25 cellular contexts compared by ENCODE assay signal in genomic region chr1:30690115-30690645, GRCh38. TPM values are rescaled to one million over a fixed set of nuclear protein-coding genes. Genes with fewer than 3 reads are reported as not detected.
DNase-seq lines count a peak whose midpoint lies in the region; ATAC-seq, FAIRE-seq and TF ChIP-seq lines count a peak whose summit lies in the region.
"Had no signal": no experiment of that assay in that cellular context is flagged by ENCODE, and none has a peak within 500 bp of the region (broad histone marks: within the 10 kb centered on the region; RNA-seq: fewer than 3 reads in every experiment).

No MANE protein-coding gene starts in this region.

- no peak overlapping the region for H2BK15ac ChIP-seq in mesenchymal stem cell (ENCODE audit: low read depth, poor library complexity, severe bottlenecking)

- no TSS peak for BruUV-seq in K562 (replicated peaks; lab: Mats Ljungman, UMichigan)

- no peaks in the 10 kb centered on the region for H4K20me1 ChIP-seq in Karpas-422 (ENCODE audit: insufficient read depth, low read depth, low read length)
- H4K20me1 ChIP-seq in K562 (replicated peaks; ENCODE audit: control insufficient read depth, insufficient read depth, low read length) = 0 out of 2 replicates have a peak, but pooled peaks cover 10% of the 10 kb centered on the region

- H3K14ac ChIP-seq in mesenchymal stem cell (ENCODE audit: low read length in 2 of 2) = no peak overlapping the region

- POLR2A ChIA-PET in K562 (lab: Yijun Ruan, JAX) = interaction anchor here (0.7 kb wide), 3 partner anchors 33 to 1308 kb away, joined by 3 read pairs; partner anchors contain the start of gene MATN1

- H2BK120ac ChIP-seq in mesenchymal stem cell (ENCODE audit: low read depth, low read length) = no peak overlapping the region

- H2AK5ac ChIP-seq in mesenchymal stem cell (ENCODE audit: low read length, severe bottlenecking) = no peak overlapping the region

- peak; percentile 11 for FAIRE-seq in K562 (lab: Jason Lieb, UNC)
- FAIRE-seq: astrocyte, kidney had no signal

- peak overlapping the region; percentile 98 for H3K27ac ChIP-seq in Karpas-422 (ENCODE audit: low read length)
- no peak overlapping the region for H3K27ac ChIP-seq in K562 (ENCODE audit: extremely low read depth, low read depth, low read length)
- peak overlapping the region; percentile 53 for H3K27ac ChIP-seq in mesenchymal stem cell (ENCODE audit: low read length, poor library complexity, severe bottlenecking)
- no peak overlapping the region for H3K27ac ChIP-seq in upper lobe of right lung
- H3K27ac ChIP-seq: ovary, right lobe of liver had no signal

- TF ChIP-seq CTCF in K562 (IDR thresholded peaks at IDR 0.05 in 2 of 3, conservative IDR thresholded peaks at IDR 0.05 in 1 of 3; ENCODE audit: insufficient read depth in 2 of 3, low read depth in 1 of 3, low read length in 3 of 3) (no peak), upper lobe of right lung (IDR thresholded peaks at IDR 0.05) (no peak)

- ATAC-seq in K562 = no peak
- no peak for ATAC-seq in upper lobe of right lung
- ATAC-seq in GM21528 (IDR thresholded peaks at IDR 0.05; ENCODE audit: low FRiP score, unreplicated experiment) = no peak
- ATAC-seq: activated CD8-positive, alpha-beta memory T cell treated with anti-CD3 and anti-CD28 coated beads, Interleukin-2, amount 10 ng/mL, durations not matched to agents 7 days and 5 days; CD8-positive, alpha-beta T cell; right lobe of liver; T-cell had no signal

- DNase-seq in Karpas-422 = peak; percentile 63
- DNase-seq in K562 (ENCODE audit: extremely low read depth in 1 of 4, low spot score in 3 of 4) = no peak
- no peak for DNase-seq in mesenchymal stem cell
- DNase-seq in upper lobe of right lung = peak; percentile 35
- no peak for DNase-seq in NCI-H82 (lab: John Stamatoyannopoulos, UW)
- no peak for DNase-seq in HCEC 1CT
- DNase-seq: activated CD4-positive, alpha-beta T cell treated with anti-CD3 and anti-CD28 coated beads for 4 hours; activated CD8-positive, alpha-beta memory T cell treated with anti-CD3 and anti-CD28 coated beads, Interleukin-2, amount 10 ng/mL, durations not matched to agents 7 days and 5 days; activated naive CD8-positive, alpha-beta T cell treated with anti-CD3 and anti-CD28 coated beads for 36 hours; CD8-positive, alpha-beta T cell; cerebellar nuclear complex; DMS53; GF-D8; kidney; mammary epithelial cell; NCI-H1048; NCI-H2029; NCI-H774; ovary; right lobe of liver; SIG-M5; stimulated activated CD4-positive, alpha-beta T cell treated with anti-CD3 and anti-CD28 coated beads, Interleukin-15, amount 100 ng/mL, for 24 hours; T-cell had no signal

- no peak for TF ChIP-seq EP300 in K562 (IDR thresholded peaks at IDR 0.05; ENCODE audit: low read length)

- H3K4me3 ChIP-seq in Karpas-422 (ENCODE audit: low read length) (peak overlapping the region; percentile 49), K562 (no peak overlapping the region), mesenchymal stem cell (ENCODE audit: insufficient read depth in 1 of 2, low read depth in 1 of 2, low read length in 2 of 2) (no peak overlapping the region), upper lobe of right lung (no peak overlapping the region)
- H3K4me3 ChIP-seq: ovary, right lobe of liver had no signal

- H3K4me1 ChIP-seq in Karpas-422 (ENCODE audit: low read length) = peaks cover 92% of the 10 kb centered on the region
- H3K4me1 ChIP-seq in K562 (replicated peaks in 1 of 2; ENCODE audit: control insufficient read depth in 2 of 2, insufficient read depth in 2 of 2, low read length in 2 of 2) = peaks cover 0 to 6% of the 10 kb centered on the region in 2 experiments; a peak in 1 of 5 replicates
- H3K4me1 ChIP-seq in mesenchymal stem cell (ENCODE audit: control insufficient read depth, insufficient read depth, low read depth, low read length) = peaks cover 29% of the 10 kb centered on the region
- H3K4me1 ChIP-seq in upper lobe of right lung = no peaks in the 10 kb centered on the region
- H3K4me1 ChIP-seq: right lobe of liver had no signal

- CTCF ChIA-PET in K562 (lab: Yijun Ruan, JAX; ENCODE audit: low intra/inter-chr PET ratio) = no interaction called here

- H3K9ac ChIP-seq in Karpas-422 (ENCODE audit: low read length) = peak overlapping the region; percentile 61
- H3K9ac ChIP-seq in K562 (ENCODE audit: insufficient read depth in 1 of 2, low read depth in 2 of 2, low read length in 2 of 2) = no peak overlapping the region
- H3K9ac ChIP-seq in mesenchymal stem cell (ENCODE audit: low read length) = no peak overlapping the region

- H2BK5ac ChIP-seq in mesenchymal stem cell (ENCODE audit: low read depth, low read length, poor library complexity, severe bottlenecking) = no peak overlapping the region

- H3K36me3 ChIP-seq in Karpas-422 (ENCODE audit: insufficient read depth, low read length) = no peaks in the 10 kb centered on the region
- no peaks in the 10 kb centered on the region for H3K36me3 ChIP-seq in K562 (ENCODE audit: control insufficient read depth, insufficient read depth, low read length)
- H3K36me3 ChIP-seq in mesenchymal stem cell (ENCODE audit: control insufficient read depth in 1 of 2, insufficient read depth in 2 of 2, low read depth in 1 of 2, low read length in 2 of 2) = no peaks in the 10 kb centered on the region
- no peaks in the 10 kb centered on the region for H3K36me3 ChIP-seq in upper lobe of right lung
- H3K36me3 ChIP-seq: ovary, right lobe of liver had no signal

- H3K9me2 ChIP-seq in Karpas-422 (replicated peaks; ENCODE audit: insufficient read depth, low read length) = no peaks in the 10 kb centered on the region

- no peak overlapping the region for H3K18ac ChIP-seq in mesenchymal stem cell (ENCODE audit: low read depth in 1 of 2, low read length in 2 of 2)

- in situ Hi-C loops in K562 (cut with MboI) = no loop called here

- intact Hi-C loops in K562 (cut with micrococcal nuclease) (no loop called here), upper lobe of right lung (cut with DNase I) (no loop called here)

- H2AFZ ChIP-seq in Karpas-422 (ENCODE audit: low read length) (peak overlapping the region; percentile 12; the same call in 1 of the 2 replicates), K562 (ENCODE audit: low read depth, low read length) (no peak overlapping the region), mesenchymal stem cell (ENCODE audit: low read depth, low read length) (no peak overlapping the region)

- no peak overlapping the region for H3K23ac ChIP-seq in mesenchymal stem cell (ENCODE audit: low read length in 2 of 2)

- no peak overlapping the region for H2BK12ac ChIP-seq in mesenchymal stem cell (ENCODE audit: low read length in 2 of 2)

- WGBS in K562 (ENCODE audit: insufficient coverage, low coverage, missing lambda C conversion rate) = 0% methylated on average over 3 of the region's 3 CpGs
- WGBS in mesenchymal stem cell = 71% methylated on average over 2 of the region's 3 CpGs

- H3K9me3 ChIP-seq in Karpas-422 (ENCODE audit: low read length) (no peaks in the 10 kb centered on the region), K562 (replicated peaks; ENCODE audit: control insufficient read depth, insufficient read depth, low read depth, low read length) (no peaks in the 10 kb centered on the region), mesenchymal stem cell (ENCODE audit: control insufficient read depth, low read length) (no peaks in the 10 kb centered on the region), upper lobe of right lung (no peaks in the 10 kb centered on the region)
- H3K9me3 ChIP-seq: ovary, right lobe of liver had no signal

- no peaks in the 10 kb centered on the region for H3K79me1 ChIP-seq in mesenchymal stem cell (replicated peaks; ENCODE audit: low read length, poor library complexity, severe bottlenecking)

- H3K27me3 ChIP-seq in Karpas-422 (ENCODE audit: low read length) (no peaks in the 10 kb centered on the region), K562 (ENCODE audit: control insufficient read depth in 2 of 2, insufficient read depth in 2 of 2, low read length in 2 of 2) (peaks cover 20 to 57% of the 10 kb centered on the region in 2 experiments; a peak in 4 of 5 replicates), mesenchymal stem cell (ENCODE audit: control insufficient read depth in 1 of 2, insufficient read depth in 1 of 2, low read length in 2 of 2) (peaks cover 0 to 42% of the 10 kb centered on the region in 2 experiments), upper lobe of right lung (peaks cover 13% of the 10 kb centered on the region)
- H3K27me3 ChIP-seq: ovary, right lobe of liver had no signal

- no peaks in the 10 kb centered on the region for H3K9me1 ChIP-seq in K562 (ENCODE audit: control insufficient read depth, insufficient read depth, low read length)

- H3K4me2 ChIP-seq in Karpas-422 (ENCODE audit: low read depth, low read length, poor library complexity, severe bottlenecking) = peak overlapping the region; percentile 67
- no peak overlapping the region for H3K4me2 ChIP-seq in K562 (ENCODE audit: insufficient read depth, low read length)
- peak overlapping the region; percentile 15 for H3K4me2 ChIP-seq in mesenchymal stem cell (ENCODE audit: low read length, poor library complexity, severe bottlenecking)

- no peak for TF ChIP-seq RAD21 in K562 (CRISPR knock-in tag; conservative IDR thresholded peaks at IDR 0.05 in 1 of 2, IDR thresholded peaks at IDR 0.05 in 1 of 2)

- no peak overlapping the region for H4K8ac ChIP-seq in mesenchymal stem cell (ENCODE audit: low read length)

- no peaks in the 10 kb centered on the region for H3K79me2 ChIP-seq in Karpas-422 (ENCODE audit: low read length)
- no peaks in the 10 kb centered on the region for H3K79me2 ChIP-seq in K562 (ENCODE audit: control insufficient read depth, insufficient read depth, low read length)

- no peak for TF ChIP-seq POLR2A in K562 (conservative IDR thresholded peaks at IDR 0.05)

- no peak overlapping the region for H3K4ac ChIP-seq in mesenchymal stem cell (ENCODE audit: low read depth in 1 of 2, low read length in 2 of 2)

- no peak overlapping the region for H4K91ac ChIP-seq in mesenchymal stem cell (ENCODE audit: low read length)

RNA-seq across cellular contexts. Expression of gene MATN1, which starts 33.2 kb away (rescaled TPM):
- 0.19 and 1.2 TPM in 2 replicates for total RNA-seq in Karpas-422 (2014; rRNA removed; shearing (Covaris generic); ENCODE audit: low replicate concordance)
- 2.0 and 5.9 TPM in 2 replicates for total RNA-seq in K562 (2011; cell fraction: chromatin; rRNA removed; ENCODE audit: low replicate concordance)
- total RNA-seq in K562 (2011; cell fraction: nucleolus; rRNA removed) = 4.5 and 5.4 TPM in 2 replicates
- total RNA-seq in K562 (2011; cell fraction: nucleoplasm; rRNA removed) = 2.7 and 4.0 TPM in 2 replicates
- total RNA-seq in K562 (2014; rRNA removed) (1.8 and 1.9 TPM in 2 replicates), K562 (2014; rRNA removed; fragmentation: Illumina TruSeq; extraction: Trizol) (0.45 and 0.51 TPM in 2 replicates), K562 (2015; rRNA removed; fragmentation: Illumina TruSeq; extraction: Trizol) (0.79 and 1.2 TPM in 2 replicates), K562 (2021) (1.8 and 2.3 TPM in 2 replicates), upper lobe of right lung (not detected)
- polyA plus RNA-seq in K562 (2011; rRNA removed) (0.89 and 1.5 TPM in 2 replicates), K562 (2014; fragmentation: Illumina TruSeq; extraction: Trizol) (1.1 and 1.6 TPM in 2 replicates), K562 (2014; fragmentation: Nextera tagmentation; extraction: Ambion mirVana) (under 1 TPM; 0.10 to 0.18 TPM), K562 (2014; rRNA removed) (1.6 and 3.6 TPM in 2 replicates)
- polyA plus RNA-seq in K562 (2011; cell fraction: cytosol; rRNA removed) = 0.78 and 2.4 TPM in 2 replicates
- 3.5 and 9.8 TPM in 2 replicates for polyA plus RNA-seq in K562 (2011; cell fraction: nucleus; rRNA removed)
- polyA plus RNA-seq in K562 (2012) = 1.9 and 2.4 TPM in 2 replicates
- 0.48 and 0.88 TPM in 2 replicates for polyA minus RNA-seq in K562 (2011; rRNA and poly(A)+ RNA removed)
- 1.4 and 1.6 TPM in 2 replicates for polyA minus RNA-seq in K562 (2011; cell fraction: cytosol; rRNA and poly(A)+ RNA removed)
- 1.4 and 3.4 TPM in 2 replicates for polyA minus RNA-seq in K562 (2011; cell fraction: nucleus; rRNA and poly(A)+ RNA removed)
- polyA plus RNA-seq in mesenchymal stem cell (2013, experiment 1 of 2) = 0.03 TPM
- polyA plus RNA-seq in mesenchymal stem cell (2013, experiment 2 of 2) = 0.04 TPM
- total RNA-seq: mammary epithelial cell, right lobe of liver had no signal

Comparison
In these comparisons a context has a peak if more than half of its experiments do, and no peak if none do; other contexts are left out.
1. DNase-seq: peak in Karpas-422 (single experiment) and upper lobe of right lung (single experiment); none in K562 (0 of 4), mesenchymal stem cell (single experiment), NCI-H82 (single experiment) and HCEC 1CT (single experiment).
2. H3K27ac ChIP-seq: peak in Karpas-422 (single experiment) and mesenchymal stem cell (single experiment); none in K562 (single experiment) and upper lobe of right lung (single experiment).